Comparison of ENCODE assay signal across 1 cellular context in genomic region chr14:50093496-50093895, GRCh38.
TF ChIP-seq lines count a peak whose summit lies in the region.

No MANE protein-coding gene starts in this region.

TF ChIP-seq in WTC11, 78 proteins besides CTCF, POLR2A, EP300 and RAD21 (continued from another document):
- TF ChIP-seq FOXP4 (CRISPR knock-in tag; IDR thresholded peaks at IDR 0.05), result no peak
- no peak for TF ChIP-seq ZSCAN18 (CRISPR knock-in tag; IDR thresholded peaks at IDR 0.05)
- no peak for TF ChIP-seq PREB (CRISPR knock-in tag; IDR thresholded peaks at IDR 0.05; ENCODE audit: borderline replicate concordance)
- no peak for TF ChIP-seq HMGA2 (CRISPR knock-in tag; IDR thresholded peaks at IDR 0.05)
- TF ChIP-seq MXD4 (CRISPR knock-in tag; IDR thresholded peaks at IDR 0.05; ENCODE audit: borderline replicate concordance), result no peak
- TF ChIP-seq MYBL2 (CRISPR knock-in tag; IDR thresholded peaks at IDR 0.05), result no peak
- TF ChIP-seq ZNF671 (CRISPR knock-in tag; IDR thresholded peaks at IDR 0.05), result no peak
- TF ChIP-seq ZNF263 (CRISPR knock-in tag; IDR thresholded peaks at IDR 0.05; ENCODE audit: low read depth), result no peak
- TF ChIP-seq TEAD4 (CRISPR knock-in tag; IDR thresholded peaks at IDR 0.05), result no peak
- TF ChIP-seq RORB (CRISPR knock-in tag; IDR thresholded peaks at IDR 0.05), result no peak
- no peak for TF ChIP-seq ESRRA (CRISPR knock-in tag; IDR thresholded peaks at IDR 0.05; ENCODE audit: borderline replicate concordance)
- TF ChIP-seq JUN (CRISPR knock-in tag; IDR thresholded peaks at IDR 0.05), result no peak
